ENCODE assay signal across 8 cellular contexts in genomic region chrX:120560842-120561633, GRCh38. TPM values are rescaled to one million over a fixed set of nuclear protein-coding genes. Genes with fewer than 3 reads are reported as not detected.
DNase-seq lines count a peak whose midpoint lies in the region; ATAC-seq and TF ChIP-seq lines count a peak whose summit lies in the region.

CUL4B (minus strand) TSS chrX:120560962; CDS start chrX:120560638, 324 bp downstream.

- DNase-seq in NCI-H1930 (lab: John Stamatoyannopoulos, UW) = peak; percentile 90
- DNase-seq in T-helper 2 cell treated with Interferon-gamma antibody and Interleukin-4, amounts not matched to agents 5 μg/mL and 100 μg/mL, for 36 hours (ENCODE audit: low spot score) = peak; percentile 89
- DNase-seq in ascending aorta (ENCODE audit: low spot score in 2 of 2) = peak; percentile 83 to 97
- DNase-seq in right cardiac atrium = peak; percentile 91 to 97 (median 97)
- DNase-seq in putamen (ENCODE audit: low spot score) = peak; percentile 95
- peak; percentile 90 to 94 for DNase-seq in uterus

- H3K27ac ChIP-seq in ascending aorta = peak within 1 kb of the TSS; percentile 94 to 97
- H3K27ac ChIP-seq in right cardiac atrium (ENCODE audit: low read length) = peak within 1 kb of the TSS; percentile 99
- H3K27ac ChIP-seq in uterus = peak within 1 kb of the TSS; percentile 97 to 98

- ATAC-seq in GM18502 (IDR thresholded peaks at IDR 0.05; ENCODE audit: poor library complexity, unreplicated experiment) = peak; percentile 84
- ATAC-seq in HG02970 (IDR thresholded peaks at IDR 0.05; ENCODE audit: low FRiP score, unreplicated experiment) = peak; percentile 73
- ATAC-seq in right cardiac atrium = peak; percentile 96 to 98

- H3K4me3 ChIP-seq in ascending aorta = peak within 1 kb of the TSS; percentile 61 to 76
- peak within 1 kb of the TSS; percentile 86 for H3K4me3 ChIP-seq in right cardiac atrium (ENCODE audit: low read length)
- H3K4me3 ChIP-seq in uterus = peak within 1 kb of the TSS; percentile 59 to 65

- peaks cover 24% of the 10 kb centered on the region for H3K4me1 Mint-ChIP-seq in T-helper 2 cell treated with Interferon-gamma antibody and Interleukin-4, amounts not matched to agents 5 μg/mL and 100 μg/mL, for 36 hours (ENCODE audit: low read depth)

- intact Hi-C loops in ascending aorta (cut with DNase I) = loop anchor here (1.0 to 5.0 kb wide), 5 partner anchors 43 to 689 kb away; partner anchors contain the start of genes C1GALT1C1, MCTS1, NDUFA1 and RNF113A
- intact Hi-C loops in right cardiac atrium (cut with DNase I) = no loop called here
- intact Hi-C loops in uterus (cut with DNase I; ENCODE audit: low total_unique reads) = no loop called here

- H3K36me3 ChIP-seq in ascending aorta = no peaks in the 10 kb centered on the region
- H3K36me3 ChIP-seq in uterus = no peaks in the 10 kb centered on the region

- H3K36me3 Mint-ChIP-seq in T-helper 2 cell treated with Interferon-gamma antibody and Interleukin-4, amounts not matched to agents 5 μg/mL and 100 μg/mL, for 36 hours (ENCODE audit: low read depth) = peaks cover 13% of the 10 kb centered on the region

- H3K27ac Mint-ChIP-seq in T-helper 2 cell treated with Interferon-gamma antibody and Interleukin-4, amounts not matched to agents 5 μg/mL and 100 μg/mL, for 36 hours = peak within 1 kb of the TSS; percentile 98

- no peaks in the 10 kb centered on the region for H3K27me3 ChIP-seq in ascending aorta
- H3K27me3 ChIP-seq in right cardiac atrium (ENCODE audit: control insufficient read depth, insufficient read depth) = no peaks in the 10 kb centered on the region
- H3K27me3 ChIP-seq in uterus = peaks cover 0 to 4% of the 10 kb centered on the region in 2 donors

- TF ChIP-seq CTCF in ascending aorta (IDR thresholded peaks at IDR 0.05) (no peak), uterus (IDR thresholded peaks at IDR 0.05) (no peak)

- H3K9me3 ChIP-seq in ascending aorta (no peaks in the 10 kb centered on the region), right cardiac atrium (ENCODE audit: control insufficient read depth, low read length) (no peaks in the 10 kb centered on the region), uterus (no peaks in the 10 kb centered on the region)

- H3K27me3 Mint-ChIP-seq in T-helper 2 cell treated with Interferon-gamma antibody and Interleukin-4, amounts not matched to agents 5 μg/mL and 100 μg/mL, for 36 hours (ENCODE audit: low read depth) = no peaks in the 10 kb centered on the region

- WGBS in right cardiac atrium = under 1% methylated on average over 48 of the region's 54 CpGs

- TF ChIP-seq POLR2A in uterus (IDR thresholded peaks at IDR 0.05) = peak; percentile 54 to 55

- H3K4me3 Mint-ChIP-seq in T-helper 2 cell treated with Interferon-gamma antibody and Interleukin-4, amounts not matched to agents 5 μg/mL and 100 μg/mL, for 36 hours = peak within 1 kb of the TSS; percentile 100

- no peaks in the 10 kb centered on the region for H3K9me3 Mint-ChIP-seq in T-helper 2 cell treated with Interferon-gamma antibody and Interleukin-4, amounts not matched to agents 5 μg/mL and 100 μg/mL, for 36 hours

- no peaks in the 10 kb centered on the region for H3K4me1 ChIP-seq in ascending aorta
- H3K4me1 ChIP-seq in right cardiac atrium (ENCODE audit: control insufficient read depth, insufficient read depth, low read length) = peaks cover 2% of the 10 kb centered on the region
- H3K4me1 ChIP-seq in uterus = no peaks in the 10 kb centered on the region

RNA-seq across cellular contexts. Expression of gene CUL4B, which starts in this region (rescaled TPM):
- total RNA-seq in ascending aorta (22.7 TPM), right cardiac atrium (10 to 100 TPM; 27.9 to 31.3 (median 29.0) TPM), uterus (10 to 100 TPM; 29.2 to 88.1 (median 44.0) TPM)
- polyA plus RNA-seq in right cardiac atrium = 10.7 TPM

Comparison
In these comparisons a context has a peak if more than half of its experiments do, and no peak if none do; other contexts are left out.
1. Peak in every context shown above with its lines: DNase-seq, ATAC-seq, H3K4me3 ChIP-seq and H3K27ac ChIP-seq.